ENCODE assay signal across 8 cellular contexts in genomic region chr13:41004875-41005693, GRCh38. TPM values are rescaled to one million over a fixed set of nuclear protein-coding genes. Genes with fewer than 3 reads are reported as not detected.
DNase-seq lines count a peak whose midpoint lies in the region; ATAC-seq and TF ChIP-seq lines count a peak whose summit lies in the region.

No MANE protein-coding gene starts in this region.

- no peaks in the 10 kb centered on the region for H3K9me3 ChIP-seq in colonic mucosa

- H3K9ac ChIP-seq in colonic mucosa (ENCODE audit: low read depth in 2 of 2, low read length in 2 of 2): peak overlapping the region in 1 of 2 donors; percentile 52

- peak overlapping the region; percentile 68 for H3K27ac ChIP-seq in colonic mucosa

- H3K4me3 ChIP-seq in colonic mucosa: no peak overlapping the region

- no peaks in the 10 kb centered on the region for H3K27me3 ChIP-seq in colonic mucosa

- intact Hi-C loops in colonic mucosa (cut with DNase I): no loop called here

- H3K4me1 ChIP-seq in colonic mucosa: peaks cover 8% of the 10 kb centered on the region

- DNase-seq in MV-4-11 (lab: John Stamatoyannopoulos, UW): peak; percentile 96
- no peak for DNase-seq in colonic mucosa
- no peak for DNase-seq in nucleus accumbens (lab: John Stamatoyannopoulos, UW)
- DNase-seq in NCI-H2227 treated with DMSO at 0.1 percent for 48 hours (lab: John Stamatoyannopoulos, UW): no peak
- DNase-seq in NCI-H1436 treated with DMSO at 0.1 percent for 48 hours (lab: John Stamatoyannopoulos, UW): no peak
- no peak for DNase-seq in cerebellar cortex (ENCODE audit: low spot score)

- no peak for TF ChIP-seq CTCF in colonic mucosa (IDR thresholded peaks at IDR 0.05)

- ATAC-seq in GM18508 (IDR thresholded peaks at IDR 0.05; ENCODE audit: insufficient read depth, unreplicated experiment) (peak; percentile 61), HG02610 (IDR thresholded peaks at IDR 0.05; ENCODE audit: unreplicated experiment) (peak; percentile 76)

- no peaks in the 10 kb centered on the region for H3K36me3 ChIP-seq in colonic mucosa

RNA-seq across cellular contexts. Expression of gene ELF1, which starts 14.0 kb away (rescaled TPM):
- total RNA-seq in colonic mucosa: 100 to 1,000 TPM in 1 of 2 donors, 10 to 100 TPM in 1; 72.2 to 120 TPM

RNA-seq across cellular contexts. Expression of gene WBP4, which starts 56.2 kb away (rescaled TPM):
- total RNA-seq in colonic mucosa: 1 to 10 TPM; 5.8 to 7.5 TPM
